ENCODE assay signal across 8 cellular contexts in genomic region chr5:72815580-72816296, GRCh38. TPM values are rescaled to one million over a fixed set of nuclear protein-coding genes. Genes with fewer than 3 reads are reported as not detected.
A peak's percentile ranks its signal among the peaks of the same experiment; 100 is the strongest.
DNase-seq lines count a peak whose midpoint lies in the region; ATAC-seq and TF ChIP-seq lines count a peak whose summit lies in the region.

No MANE protein-coding gene starts in this region.

- intact Hi-C loops in heart left ventricle (cut with DNase I) = loop anchor here (1.0 to 10.0 kb wide), 10 partner anchors 33 to 451 kb away; partner anchors contain the start of gene FCHO2 (in 1 of the 10)
- intact Hi-C loops in left ventricle myocardium superior (cut with micrococcal nuclease) = loop anchor here (5.0 kb wide), 1 partner anchor 203 kb away; no protein-coding TSS in a partner anchor
- intact Hi-C loops in mammary epithelial cell (cut with micrococcal nuclease) = loop anchor here (1.0 kb wide), 1 partner anchor 62 kb away; no protein-coding TSS in a partner anchor
- intact Hi-C loops in transverse colon (cut with DNase I; ENCODE audit: low total_unique reads) = loop anchor here (5.0 kb wide), 1 partner anchor 448 kb away; no protein-coding TSS in a partner anchor

- H3K27me3 ChIP-seq in heart left ventricle (no peaks in the 10 kb centered on the region), mammary epithelial cell (ENCODE audit: insufficient read depth, low read length) (no peaks in the 10 kb centered on the region), transverse colon (no peaks in the 10 kb centered on the region)

- H3K9me3 ChIP-seq in heart left ventricle (no peaks in the 10 kb centered on the region), mammary epithelial cell (replicated peaks; ENCODE audit: insufficient read depth, low read length) (no peaks in the 10 kb centered on the region), transverse colon (no peaks in the 10 kb centered on the region)

- dilution Hi-C loops in mammary epithelial cell (cut with HindIII; ENCODE audit: low sequenced_read_pairs) = loop anchor here (25.0 kb wide), 1 partner anchor 453 kb away; no protein-coding TSS in a partner anchor

- 5 to 13% (median 8%) methylated on average over 14 of the region's 14 CpGs for WGBS in heart left ventricle, 4 donors
- 5% methylated on average over 14 of the region's 14 CpGs for WGBS in mammary epithelial cell (ENCODE audit: low coverage, missing lambda C conversion rate)
- 4 to 12% methylated on average over 7 to 14 of the region's 14 CpGs for WGBS in transverse colon (ENCODE audit: low coverage in 1 of 2), 2 donors

- CTCF ChIA-PET in mammary epithelial cell (lab: Charles Lee; ENCODE audit: low non-redundant PET) = no interaction called here

- H3K36me3 ChIP-seq in heart left ventricle (no peaks in the 10 kb centered on the region), mammary epithelial cell (ENCODE audit: insufficient read depth, low read length) (no peaks in the 10 kb centered on the region), transverse colon (no peaks in the 10 kb centered on the region)

- peak overlapping the region; percentile 98 for H3K4me2 ChIP-seq in mammary epithelial cell (ENCODE audit: insufficient read depth, low read depth, low read length)

- in situ Hi-C loops in mammary epithelial cell (cut with MboI; ENCODE audit: low sequenced_read_pairs in 2 of 2) (loop anchor here in 1 of 2 donors (5.0 kb wide), 1 partner anchor 203 kb away; no protein-coding TSS in a partner anchor), transverse colon (cut with MboI; ENCODE audit: low pct_ligation_motif_present in 1 of 4, low pct_unique_long_range_greater_than_20kb in 1 of 4, low sequenced_read_pairs in 3 of 4) (loop anchor here in 3 of 4 donors (10.0 to 25.0 kb wide), 3 partner anchors 201 to 453 kb away; no protein-coding TSS in a partner anchor)

- TSS peak; percentile 57 for BruUV-seq in mammary epithelial cell (replicated peaks; lab: Mats Ljungman, UMichigan)

- peak overlapping the region; percentile 95 for H3K9ac ChIP-seq in mammary epithelial cell (ENCODE audit: insufficient read depth, low read length)

- peak overlapping the region; percentile 87 to 99 (median 95) for H3K27ac ChIP-seq in heart left ventricle
- peak overlapping the region; percentile 95 for H3K27ac ChIP-seq in mammary epithelial cell (ENCODE audit: insufficient read depth, low read depth, low read length)
- peak overlapping the region; percentile 98 to 99 (median 99) for H3K27ac ChIP-seq in transverse colon

- TF ChIP-seq POLR2A in heart left ventricle (IDR thresholded peaks at IDR 0.05) (no peak), transverse colon (IDR thresholded peaks at IDR 0.05) (no peak)

- ATAC-seq in heart left ventricle (no peak), left ventricle myocardium superior (no peak), HG03469 (IDR thresholded peaks at IDR 0.05; ENCODE audit: unreplicated experiment) (no peak)

- H3K4me1 ChIP-seq in heart left ventricle (peaks cover 0 to 35% (median 16%) of the 10 kb centered on the region in 12 donors), mammary epithelial cell (ENCODE audit: insufficient read depth, low read length) (peaks cover 4% of the 10 kb centered on the region), transverse colon (peaks cover 6 to 35% (median 18%) of the 10 kb centered on the region in 4 donors)

- TF ChIP-seq CTCF in heart left ventricle (IDR thresholded peaks at IDR 0.05) = no peak
- no peak for TF ChIP-seq CTCF in mammary epithelial cell (conservative IDR thresholded peaks at IDR 0.05 in 1 of 2, IDR thresholded peaks at IDR 0.05 in 1 of 2; ENCODE audit: extremely low read depth in 1 of 2, insufficient read depth in 1 of 2, low read depth in 1 of 2, low read length in 2 of 2)
- no peak for TF ChIP-seq CTCF in transverse colon (IDR thresholded peaks at IDR 0.05)

- no peak for DNase-seq in heart left ventricle
- DNase-seq in left ventricle myocardium superior = no peak
- DNase-seq in NCI-H526 (lab: John Stamatoyannopoulos, UW) = peak; percentile 47 to 65
- DNase-seq in mammary epithelial cell = no peak
- peak; percentile 6 for DNase-seq in medulla oblongata (ENCODE audit: extremely low spot score)
- DNase-seq in transverse colon = no peak
- no peak for DNase-seq in COLO829 (ENCODE audit: low spot score)

- peaks cover 40% of the 10 kb centered on the region for H3K79me2 ChIP-seq in mammary epithelial cell (ENCODE audit: insufficient read depth, low read length)

- H3K4me3 ChIP-seq in heart left ventricle (peak overlapping the region; percentile 65 to 91 (median 74)), mammary epithelial cell (replicated peaks in 1 of 3; ENCODE audit: insufficient read depth in 1 of 3, low read depth in 2 of 3, low read length in 3 of 3) (peak overlapping the region; percentile 79 to 96 (median 90)), transverse colon (peak overlapping the region; percentile 61 to 90 (median 86))

- TF ChIP-seq EP300 in transverse colon (IDR thresholded peaks at IDR 0.05; ENCODE audit: low read depth) = no peak

- H2AFZ ChIP-seq in mammary epithelial cell (ENCODE audit: low read depth, low read length) = peak overlapping the region; percentile 99

- H4K20me1 ChIP-seq in mammary epithelial cell (ENCODE audit: insufficient read depth, low read length) = no peaks in the 10 kb centered on the region

RNA-seq across cellular contexts. Expression of gene TNPO1, which starts 0.7 kb away (rescaled TPM):
- total RNA-seq in heart left ventricle (10 to 100 TPM; 56.4 to 92.2 (median 68.4) TPM), left ventricle myocardium superior (67.7 TPM), mammary epithelial cell (100 to 1,000 TPM; 126 to 179 TPM), transverse colon (100 to 1,000 TPM in 2 of 4 donors, 10 to 100 TPM in 2; 30.3 to 391 (median 102) TPM)
- polyA plus RNA-seq in heart left ventricle (10 to 100 TPM in 1 of 2 donors, 1 to 10 TPM in 1; 6.4 to 46.4 TPM), mammary epithelial cell (52.1 TPM)
- 181 TPM for polyA minus RNA-seq in mammary epithelial cell

Comparison
In these comparisons a context has a peak if more than half of its experiments do, and no peak if none do; other contexts are left out.
1. DNase-seq: peak in NCI-H526 (2 of 2) and medulla oblongata (single experiment); none in heart left ventricle (0 of 5), left ventricle myocardium superior (single experiment), mammary epithelial cell (single experiment), transverse colon (single experiment) and COLO829 (single experiment).
2. Peak in every context shown above with its lines, with median percentiles within 50 percentile points of each other: H3K27ac ChIP-seq and H3K4me3 ChIP-seq.